ENCODE assay signal across 15 cellular contexts in genomic region chr21:16821588-16821987, GRCh38.
"Had no signal": no experiment of that assay in that cellular context is flagged by ENCODE, and none has a peak within 500 bp of the region (broad histone marks: within the 10 kb centered on the region; RNA-seq: fewer than 3 reads in every experiment).

No MANE protein-coding gene starts in this region.

- H3K4me1 ChIP-seq: gastrocnemius medialis, heart right ventricle, left ventricle myocardium inferior, prostate gland, right lobe of liver had no signal

- H3K27me3 ChIP-seq: gastrocnemius medialis, heart right ventricle, right lobe of liver had no signal

- DNase-seq: activated CD4-positive, alpha-beta T cell treated with anti-CD3 and anti-CD28 coated beads for 48 hours; activated CD8-positive, alpha-beta T cell treated with anti-CD3 and anti-CD28 coated beads for 36 hours; activated effector memory CD4-positive, alpha-beta T cell treated with Interleukin-2 at 50 U/mL for 16 hours; activated naive CD4-positive, alpha-beta T cell treated with anti-CD3 and anti-CD28 coated beads, Interleukin-2, amount 50 U/mL, for 16 hours; activated T-cell treated with anti-CD3 and anti-CD28 coated beads, Interleukin-2, amount 50 U/mL, for 4 hours; gastrocnemius medialis; heart right ventricle; left ventricle myocardium inferior; mucosa of descending colon; occipital lobe; right lobe of liver; stimulated activated CD4-positive, alpha-beta T cell treated with anti-CD3 and anti-CD28 coated beads, Interleukin-2, amount 100 ng/mL, for 24 hours; T-helper 17 cell had no signal

- H3K36me3 ChIP-seq: gastrocnemius medialis, heart right ventricle, left ventricle myocardium inferior, prostate gland, right lobe of liver had no signal

- H3K27ac ChIP-seq: epithelial cell of prostate, gastrocnemius medialis, heart right ventricle, left ventricle myocardium inferior, prostate gland, right lobe of liver had no signal

- ATAC-seq: activated CD8-positive, alpha-beta T cell treated with anti-CD3 and anti-CD28 coated beads for 36 hours; activated T-cell treated with anti-CD3 and anti-CD28 coated beads, Interleukin-2, amount 50 U/mL, for 4 hours; gastrocnemius medialis; heart right ventricle; mucosa of descending colon; right lobe of liver; T-helper 17 cell had no signal

- H3K4me3 ChIP-seq: gastrocnemius medialis, heart right ventricle, left ventricle myocardium inferior, mucosa of descending colon, prostate gland, right lobe of liver had no signal
